Comparison of ENCODE assay signal across 2 cellular contexts in the genomic region with DNA sequence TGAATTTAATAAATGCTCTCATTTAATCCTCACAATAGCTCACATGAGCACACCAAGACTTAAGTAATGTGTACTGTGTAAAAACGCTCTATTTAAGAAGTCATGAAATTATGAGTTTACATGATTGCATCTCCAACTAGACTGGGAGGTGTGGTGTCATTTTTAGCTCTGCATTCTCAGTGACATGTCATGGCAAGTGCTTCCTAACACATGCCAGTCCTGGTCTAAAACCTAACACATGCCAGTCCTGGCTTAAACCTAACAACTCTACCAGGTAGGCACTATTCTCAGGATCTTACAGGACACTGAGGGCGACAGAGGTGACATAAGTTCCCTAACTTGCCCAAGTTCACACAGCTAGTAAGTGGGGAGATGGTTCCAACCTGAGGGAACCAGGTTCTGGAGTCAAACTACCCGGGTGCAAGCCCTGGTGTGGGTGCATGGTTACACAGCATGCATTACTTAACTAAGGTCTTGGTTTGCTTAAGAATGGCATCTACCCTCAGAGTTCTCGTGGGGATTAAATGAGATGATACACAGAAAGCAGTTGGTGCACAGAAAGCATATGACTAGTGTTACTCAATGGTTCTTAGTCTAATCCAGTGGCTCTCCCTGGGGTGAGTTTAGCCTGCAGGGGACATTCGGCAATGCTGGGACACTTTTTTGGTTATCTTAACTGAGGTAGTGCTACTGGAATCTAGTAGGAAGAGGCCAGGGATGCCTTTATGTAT.
TF ChIP-seq lines count a peak whose summit lies in the region.

No MANE protein-coding gene starts in this region.

TF ChIP-seq in HEK293, 187 proteins besides CTCF, POLR2A, EP300 and RAD21:
- TF ChIP-seq ZNF664 (tag by site-specific recombination; IDR thresholded peaks at IDR 0.05) (peak; percentile 76), KLF16 (tag by site-specific recombination; IDR thresholded peaks at IDR 0.05) (no peak)

TF ChIP-seq in H1, 55 proteins besides CTCF, POLR2A, EP300 and RAD21:
- TF ChIP-seq SIN3A (conservative IDR thresholded peaks at IDR 0.05 in 1 of 2, IDR thresholded peaks at IDR 0.05 in 1 of 2; ENCODE audit: low read depth in 1 of 2, low read length in 2 of 2), result no peak
- no peak for TF ChIP-seq POU5F1 (IDR thresholded peaks at IDR 0.05; ENCODE audit: low read depth, low read length)
- TF ChIP-seq ZNF274 (IDR thresholded peaks at IDR 0.05; ENCODE audit: borderline replicate concordance, extremely low read depth, low read length), result no peak
- TF ChIP-seq, protein P1, sequence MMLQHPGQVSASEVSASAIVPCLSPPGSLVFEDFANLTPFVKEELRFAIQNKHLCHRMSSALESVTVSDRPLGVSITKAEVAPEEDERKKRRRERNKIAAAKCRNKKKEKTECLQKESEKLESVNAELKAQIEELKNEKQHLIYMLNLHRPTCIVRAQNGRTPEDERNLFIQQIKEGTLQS (IDR thresholded peaks at IDR 0.05; ENCODE audit: insufficient read depth, low read depth, low read length), result no peak
- no peak for TF ChIP-seq SP4 (IDR thresholded peaks at IDR 0.05; ENCODE audit: low read length)
